In the genomic region with DNA sequence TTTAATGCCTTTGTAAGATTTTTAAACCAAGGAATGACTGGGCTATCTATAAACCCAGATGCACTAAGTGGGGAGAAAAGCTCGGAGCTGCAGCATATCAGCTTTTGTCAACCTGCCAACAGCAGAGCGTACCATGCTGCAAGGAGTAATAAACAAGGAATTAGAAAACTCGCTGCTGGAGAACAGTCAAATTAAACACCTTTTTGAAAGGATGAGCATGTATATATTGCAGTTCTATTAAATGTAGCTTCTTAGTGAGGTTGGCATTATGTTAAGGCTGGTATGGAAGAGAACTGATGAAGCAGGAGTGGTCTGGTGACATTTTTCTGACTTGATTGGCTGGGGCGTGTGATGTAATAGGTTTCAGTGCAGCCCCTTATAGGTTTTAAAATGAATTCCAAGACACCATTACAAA, we compare ENCODE assay signal across 10 cellular contexts.
A peak's percentile ranks its signal among the peaks of the same experiment; 100 is the strongest.
DNase-seq lines count a peak whose midpoint lies in the region; TF ChIP-seq lines count a peak whose summit lies in the region.
"Had no signal": no experiment of that assay in that cellular context is flagged by ENCODE, and none has a peak within 500 bp of the region (broad histone marks: within the 10 kb centered on the region; RNA-seq: fewer than 3 reads in every experiment).

No MANE protein-coding gene starts in this region.

- H3K9me3 ChIP-seq in muscle layer of colon (ENCODE audit: low read length) (no peaks in the 10 kb centered on the region), vagina (no peaks in the 10 kb centered on the region)
- H3K9me3 ChIP-seq: BLaER1 had no signal

- H3K4me1 Mint-ChIP-seq in activated naive CD4-positive, alpha-beta T cell treated with anti-CD3 and anti-CD28 coated beads, Interleukin-2, amount 50 U/mL, for 24 hours = peaks cover 75% of the 10 kb centered on the region
- H3K4me1 Mint-ChIP-seq in activated T-cell treated with anti-CD3 and anti-CD28 coated beads, Interleukin-2, amount 50 U/mL, for 24 hours (ENCODE audit: low read depth) = peaks cover 69% of the 10 kb centered on the region
- H3K4me1 Mint-ChIP-seq in osteocyte (ENCODE audit: unreplicated experiment) = peaks cover 62% of the 10 kb centered on the region

- H3K36me3 Mint-ChIP-seq in activated naive CD4-positive, alpha-beta T cell treated with anti-CD3 and anti-CD28 coated beads, Interleukin-2, amount 50 U/mL, for 24 hours = peaks cover 11% of the 10 kb centered on the region
- peaks cover 50% of the 10 kb centered on the region for H3K36me3 Mint-ChIP-seq in activated T-cell treated with anti-CD3 and anti-CD28 coated beads, Interleukin-2, amount 50 U/mL, for 24 hours (ENCODE audit: low read depth)
- peaks cover 25% of the 10 kb centered on the region for H3K36me3 Mint-ChIP-seq in osteocyte (ENCODE audit: unreplicated experiment)

- H3K27me3 ChIP-seq in muscle layer of colon (ENCODE audit: control insufficient read depth in 1 of 2, insufficient read depth in 2 of 2, low read length in 2 of 2) (no peaks in the 10 kb centered on the region), vagina (no peaks in the 10 kb centered on the region)
- H3K27me3 ChIP-seq: BLaER1 had no signal

- no peak for TF ChIP-seq CTCF in vagina (IDR thresholded peaks at IDR 0.05)
- no peak for TF ChIP-seq CTCF in osteocyte (IDR thresholded peaks at IDR 0.05)

- TF ChIP-seq POLR2A in erythroblast (IDR thresholded peaks at IDR 0.05; ENCODE audit: low read length) = peak; percentile 41
- TF ChIP-seq POLR2A in vagina (IDR thresholded peaks at IDR 0.05) = no peak

- H3K4me3 ChIP-seq in muscle layer of colon (ENCODE audit: low read depth in 1 of 2, low read length in 2 of 2) = peak overlapping the region in 1 of 2 donors; percentile 12
- no peak overlapping the region for H3K4me3 ChIP-seq in vagina
- H3K4me3 ChIP-seq: BLaER1 had no signal

- H3K4me1 ChIP-seq in muscle layer of colon (ENCODE audit: insufficient read depth, low read length) (peaks cover 68% of the 10 kb centered on the region), vagina (peaks cover 80% of the 10 kb centered on the region)

- DNase-seq in activated naive CD4-positive, alpha-beta T cell treated with Interleukin-2 at 50 U/mL for 16 hours = no peak
- DNase-seq in erythroblast (lab: John Stamatoyannopoulos, UW) = peak; percentile 91 to 93
- DNase-seq in vagina (ENCODE audit: extremely low spot score in 2 of 2) = no peak
- DNase-seq in activated T-cell treated with anti-CD3 and anti-CD28 coated beads, Interleukin-2, amount 50 U/mL, for 24 hours = no peak
- DNase-seq in stimulated activated CD4-positive, alpha-beta T cell treated with anti-CD3 and anti-CD28 coated beads, Interleukin-1b, Interleukin-23, amount 100 ng/mL, for 48 hours = no peak
- no peak for DNase-seq in osteocyte (ENCODE audit: extremely low spot score, unreplicated experiment)
- DNase-seq: NCI-H1092 had no signal

- no peak overlapping the region for H3K4me3 Mint-ChIP-seq in activated naive CD4-positive, alpha-beta T cell treated with anti-CD3 and anti-CD28 coated beads, Interleukin-2, amount 50 U/mL, for 24 hours
- no peak overlapping the region for H3K4me3 Mint-ChIP-seq in activated T-cell treated with anti-CD3 and anti-CD28 coated beads, Interleukin-2, amount 50 U/mL, for 24 hours
- H3K4me3 Mint-ChIP-seq in osteocyte (ENCODE audit: unreplicated experiment) = no peak overlapping the region

- H3K27ac ChIP-seq in muscle layer of colon (ENCODE audit: low read depth, low read length) = peak overlapping the region; percentile 40
- H3K27ac ChIP-seq in vagina = peak overlapping the region; percentile 2
- H3K27ac ChIP-seq: BLaER1 had no signal

- H3K36me3 ChIP-seq in muscle layer of colon (ENCODE audit: insufficient read depth, low read length) (peaks cover 30% of the 10 kb centered on the region), vagina (peaks cover 0 to 34% of the 10 kb centered on the region in 2 donors)

- intact Hi-C loops in vagina (cut with DNase I) = no loop called here

- no peaks in the 10 kb centered on the region for H3K27me3 Mint-ChIP-seq in activated naive CD4-positive, alpha-beta T cell treated with anti-CD3 and anti-CD28 coated beads, Interleukin-2, amount 50 U/mL, for 24 hours
- H3K27me3 Mint-ChIP-seq in activated T-cell treated with anti-CD3 and anti-CD28 coated beads, Interleukin-2, amount 50 U/mL, for 24 hours = no peaks in the 10 kb centered on the region
- no peaks in the 10 kb centered on the region for H3K27me3 Mint-ChIP-seq in osteocyte (ENCODE audit: unreplicated experiment)

- H3K9me3 Mint-ChIP-seq in activated naive CD4-positive, alpha-beta T cell treated with anti-CD3 and anti-CD28 coated beads, Interleukin-2, amount 50 U/mL, for 24 hours = no peaks in the 10 kb centered on the region
- H3K9me3 Mint-ChIP-seq in activated T-cell treated with anti-CD3 and anti-CD28 coated beads, Interleukin-2, amount 50 U/mL, for 24 hours = no peaks in the 10 kb centered on the region
- H3K9me3 Mint-ChIP-seq in osteocyte (ENCODE audit: unreplicated experiment) = no peaks in the 10 kb centered on the region

- H3K27ac Mint-ChIP-seq in activated naive CD4-positive, alpha-beta T cell treated with anti-CD3 and anti-CD28 coated beads, Interleukin-2, amount 50 U/mL, for 24 hours = peak overlapping the region; percentile 89
- H3K27ac Mint-ChIP-seq in activated T-cell treated with anti-CD3 and anti-CD28 coated beads, Interleukin-2, amount 50 U/mL, for 24 hours = no peak overlapping the region
- H3K27ac Mint-ChIP-seq in osteocyte (ENCODE audit: unreplicated experiment) = no peak overlapping the region

- H3K9ac ChIP-seq in muscle layer of colon (ENCODE audit: low read length) = no peak overlapping the region
- H3K9ac ChIP-seq: BLaER1 had no signal

Comparison
In these comparisons a context has a peak if more than half of its experiments do, and no peak if none do; other contexts are left out.
1. DNase-seq: peak in erythroblast (2 of 2); none in activated naive CD4-positive, alpha-beta T cell treated with Interleukin-2 at 50 U/mL for 16 hours (single experiment), vagina (0 of 2), activated T-cell treated with anti-CD3 and anti-CD28 coated beads, Interleukin-2, amount 50 U/mL, for 24 hours (single experiment), stimulated activated CD4-positive, alpha-beta T cell treated with anti-CD3 and anti-CD28 coated beads, Interleukin-1b, Interleukin-23, amount 100 ng/mL, for 48 hours (single experiment) and osteocyte (single experiment).